In the genomic region with DNA sequence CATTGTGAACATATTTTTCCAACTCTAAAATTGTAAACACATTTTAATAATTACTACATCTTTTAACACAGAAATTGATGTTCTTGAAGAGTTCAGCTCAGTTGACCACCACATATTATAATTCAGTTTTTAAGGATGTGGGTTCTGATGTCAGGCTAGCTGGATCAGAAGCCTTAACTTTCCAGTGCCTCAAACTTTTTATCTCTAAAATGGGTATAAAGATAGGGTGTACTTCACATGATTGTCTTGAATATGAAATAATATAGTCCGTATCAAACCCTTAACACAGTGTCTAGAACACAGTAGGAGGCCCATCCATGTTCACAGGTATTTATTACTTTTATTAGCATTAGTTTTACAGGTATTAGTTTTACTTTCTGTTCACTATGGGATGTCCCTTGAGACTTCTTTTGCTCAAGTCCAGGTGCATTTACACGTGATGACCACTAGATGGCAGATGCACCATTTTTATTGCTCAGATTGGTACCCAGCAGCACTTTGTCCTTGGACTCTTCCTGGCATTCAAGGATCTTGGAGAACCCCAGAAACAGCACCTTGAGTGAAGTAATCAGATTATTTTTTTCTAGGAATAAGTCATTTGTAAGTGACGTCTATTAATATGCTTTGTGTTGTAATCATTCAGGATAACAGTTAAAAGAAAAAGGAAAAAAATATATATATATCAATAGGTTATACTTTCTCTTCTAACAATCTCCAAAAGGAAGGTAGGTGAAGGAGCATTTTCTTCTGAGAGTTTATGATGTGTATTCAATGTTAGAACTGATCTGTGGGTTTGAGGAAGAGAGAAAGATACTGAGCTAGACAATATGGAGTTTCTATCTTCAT, we compare ENCODE assay signal across 1 cellular context.
TF ChIP-seq lines count a peak whose summit lies in the region.

No MANE protein-coding gene starts in this region.

TF ChIP-seq in K562, 482 proteins besides CTCF, POLR2A, EP300 and RAD21 (continued from another document):
- TF ChIP-seq RBM14 (IDR thresholded peaks at IDR 0.05; ENCODE audit: borderline replicate concordance, insufficient read depth, low read depth, low read length): no peak
- no peak for TF ChIP-seq MED1 (CRISPR knock-in tag; IDR thresholded peaks at IDR 0.05; ENCODE audit: borderline replicate concordance)
- TF ChIP-seq, protein P1, sequence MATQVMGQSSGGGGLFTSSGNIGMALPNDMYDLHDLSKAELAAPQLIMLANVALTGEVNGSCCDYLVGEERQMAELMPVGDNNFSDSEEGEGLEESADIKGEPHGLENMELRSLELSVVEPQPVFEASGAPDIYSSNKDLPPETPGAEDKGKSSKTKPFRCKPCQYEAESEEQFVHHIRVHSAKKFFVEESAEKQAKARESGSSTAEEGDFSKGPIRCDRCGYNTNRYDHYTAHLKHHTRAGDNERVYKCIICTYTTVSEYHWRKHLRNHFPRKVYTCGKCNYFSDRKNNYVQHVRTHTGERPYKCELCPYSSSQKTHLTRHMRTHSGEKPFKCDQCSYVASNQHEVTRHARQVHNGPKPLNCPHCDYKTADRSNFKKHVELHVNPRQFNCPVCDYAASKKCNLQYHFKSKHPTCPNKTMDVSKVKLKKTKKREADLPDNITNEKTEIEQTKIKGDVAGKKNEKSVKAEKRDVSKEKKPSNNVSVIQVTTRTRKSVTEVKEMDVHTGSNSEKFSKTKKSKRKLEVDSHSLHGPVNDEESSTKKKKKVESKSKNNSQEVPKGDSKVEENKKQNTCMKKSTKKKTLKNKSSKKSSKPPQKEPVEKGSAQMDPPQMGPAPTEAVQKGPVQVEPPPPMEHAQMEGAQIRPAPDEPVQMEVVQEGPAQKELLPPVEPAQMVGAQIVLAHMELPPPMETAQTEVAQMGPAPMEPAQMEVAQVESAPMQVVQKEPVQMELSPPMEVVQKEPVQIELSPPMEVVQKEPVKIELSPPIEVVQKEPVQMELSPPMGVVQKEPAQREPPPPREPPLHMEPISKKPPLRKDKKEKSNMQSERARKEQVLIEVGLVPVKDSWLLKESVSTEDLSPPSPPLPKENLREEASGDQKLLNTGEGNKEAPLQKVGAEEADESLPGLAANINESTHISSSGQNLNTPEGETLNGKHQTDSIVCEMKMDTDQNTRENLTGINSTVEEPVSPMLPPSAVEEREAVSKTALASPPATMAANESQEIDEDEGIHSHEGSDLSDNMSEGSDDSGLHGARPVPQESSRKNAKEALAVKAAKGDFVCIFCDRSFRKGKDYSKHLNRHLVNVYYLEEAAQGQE (CRISPR knock-in tag; IDR thresholded peaks at IDR 0.05; ENCODE audit: low read depth): no peak
- TF ChIP-seq ZNF316 (IDR thresholded peaks at IDR 0.05): no peak
- TF ChIP-seq, protein P2, sequence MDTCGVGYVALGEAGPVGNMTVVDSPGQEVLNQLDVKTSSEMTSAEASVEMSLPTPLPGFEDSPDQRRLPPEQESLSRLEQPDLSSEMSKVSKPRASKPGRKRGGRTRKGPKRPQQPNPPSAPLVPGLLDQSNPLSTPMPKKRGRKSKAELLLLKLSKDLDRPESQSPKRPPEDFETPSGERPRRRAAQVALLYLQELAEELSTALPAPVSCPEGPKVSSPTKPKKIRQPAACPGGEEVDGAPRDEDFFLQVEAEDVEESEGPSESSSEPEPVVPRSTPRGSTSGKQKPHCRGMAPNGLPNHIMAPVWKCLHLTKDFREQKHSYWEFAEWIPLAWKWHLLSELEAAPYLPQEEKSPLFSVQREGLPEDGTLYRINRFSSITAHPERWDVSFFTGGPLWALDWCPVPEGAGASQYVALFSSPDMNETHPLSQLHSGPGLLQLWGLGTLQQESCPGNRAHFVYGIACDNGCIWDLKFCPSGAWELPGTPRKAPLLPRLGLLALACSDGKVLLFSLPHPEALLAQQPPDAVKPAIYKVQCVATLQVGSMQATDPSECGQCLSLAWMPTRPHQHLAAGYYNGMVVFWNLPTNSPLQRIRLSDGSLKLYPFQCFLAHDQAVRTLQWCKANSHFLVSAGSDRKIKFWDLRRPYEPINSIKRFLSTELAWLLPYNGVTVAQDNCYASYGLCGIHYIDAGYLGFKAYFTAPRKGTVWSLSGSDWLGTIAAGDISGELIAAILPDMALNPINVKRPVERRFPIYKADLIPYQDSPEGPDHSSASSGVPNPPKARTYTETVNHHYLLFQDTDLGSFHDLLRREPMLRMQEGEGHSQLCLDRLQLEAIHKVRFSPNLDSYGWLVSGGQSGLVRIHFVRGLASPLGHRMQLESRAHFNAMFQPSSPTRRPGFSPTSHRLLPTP (IDR thresholded peaks at IDR 0.05; ENCODE audit: borderline replicate concordance, extremely low read depth, insufficient read length): no peak
- TF ChIP-seq HNRNPLL (IDR thresholded peaks at IDR 0.05; ENCODE audit: low read depth, low read length, poor library complexity, severe bottlenecking): no peak
